8 cellular contexts compared by ENCODE assay signal in the genomic region with DNA sequence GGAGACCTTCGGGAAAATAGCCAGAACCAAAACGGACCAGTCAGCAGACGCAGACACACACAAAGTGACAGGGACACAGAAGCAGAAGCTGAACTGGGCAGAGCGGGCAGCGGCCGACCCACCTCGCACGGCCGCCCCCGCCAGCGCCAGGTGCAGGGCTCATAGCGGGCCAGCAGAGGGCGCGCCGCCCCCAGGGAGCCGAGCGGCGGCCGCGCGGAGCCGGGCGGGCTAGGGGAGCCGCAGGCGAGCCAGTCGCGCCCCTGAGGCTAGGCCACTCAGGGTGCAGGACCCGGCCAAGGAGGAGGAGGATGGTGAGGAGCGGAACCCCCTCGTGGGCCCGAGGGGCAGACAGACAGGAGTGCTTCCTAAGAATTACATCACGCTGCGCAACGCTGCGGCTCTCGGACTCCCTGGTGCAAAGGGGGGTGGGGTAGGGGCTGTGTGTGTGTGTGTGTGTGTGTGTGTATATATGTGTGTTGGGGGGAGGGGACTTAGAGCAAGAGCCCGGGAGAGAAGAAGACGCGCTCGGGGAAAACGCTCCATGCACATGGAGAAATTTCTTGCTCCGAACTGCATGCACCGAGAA. TPM values are rescaled to one million over a fixed set of nuclear protein-coding genes. Genes with fewer than 3 reads are reported as not detected.
DNase-seq lines count a peak whose midpoint lies in the region; ATAC-seq, FAIRE-seq and TF ChIP-seq lines count a peak whose summit lies in the region.

No MANE protein-coding gene starts in this region.

- 0 to 1% (median 1%) methylated on average over 43 of the region's 43 CpGs for WGBS in ovary, 3 donors

- H3K27me3 ChIP-seq in HUES6 (ENCODE audit: control insufficient read depth, insufficient read depth, low read length) = peaks cover 80% of the 10 kb centered on the region
- peaks cover 27% of the 10 kb centered on the region for H3K27me3 ChIP-seq in RWPE2 (ENCODE audit: insufficient read depth, poor library complexity, severe bottlenecking)
- no peaks in the 10 kb centered on the region for H3K27me3 ChIP-seq in ovary
- H3K27me3 ChIP-seq in upper lobe of right lung = peaks cover 51% of the 10 kb centered on the region

- H3K9me3 ChIP-seq in HUES6 (ENCODE audit: control insufficient read depth, insufficient read depth, low read depth, low read length) (no peaks in the 10 kb centered on the region), RWPE2 (ENCODE audit: severe bottlenecking) (no peaks in the 10 kb centered on the region), ovary (no peaks in the 10 kb centered on the region), upper lobe of right lung (no peaks in the 10 kb centered on the region)

- TF ChIP-seq CTCF in RWPE2 (IDR thresholded peaks at IDR 0.05; ENCODE audit: poor library complexity, severe bottlenecking) (peak; percentile 98), ovary (IDR thresholded peaks at IDR 0.05) (peak; percentile 54 to 81 (median 77)), upper lobe of right lung (IDR thresholded peaks at IDR 0.05) (peak; percentile 94)

- no peak for TF ChIP-seq POLR2A in ovary (IDR thresholded peaks at IDR 0.05)

- TF ChIP-seq EP300 in ovary (IDR thresholded peaks at IDR 0.05) = no peak

- intact Hi-C loops in Right ventricle myocardium superior (cut with DNase I) = loop anchor here (5.0 kb wide), 1 partner anchor 125 kb away; no protein-coding TSS in a partner anchor
- intact Hi-C loops in ovary (cut with DNase I) = loop anchor here in 2 of 4 donors (5.0 kb wide), 3 partner anchors 120 to 190 kb away; no protein-coding TSS in a partner anchor
- intact Hi-C loops in upper lobe of right lung (cut with DNase I) = loop anchor here (10.0 kb wide), 1 partner anchor 122 kb away; no protein-coding TSS in a partner anchor

- H3K4me1 ChIP-seq in HUES6 (ENCODE audit: control insufficient read depth, insufficient read depth, low read length) = peaks cover 10% of the 10 kb centered on the region; the same call in 1 of the 2 replicates
- H3K4me1 ChIP-seq in RWPE2 (ENCODE audit: insufficient read depth, poor library complexity, severe bottlenecking) = no peaks in the 10 kb centered on the region
- H3K4me1 ChIP-seq in ovary (ENCODE audit: insufficient read depth) = peaks cover 8% of the 10 kb centered on the region
- peaks cover 23% of the 10 kb centered on the region for H3K4me1 ChIP-seq in upper lobe of right lung

- H3K36me3 ChIP-seq in HUES6 (ENCODE audit: control insufficient read depth, insufficient read depth, low read length) = no peaks in the 10 kb centered on the region
- H3K36me3 ChIP-seq in RWPE2 (ENCODE audit: low read depth) = no peaks in the 10 kb centered on the region
- H3K36me3 ChIP-seq in ovary = no peaks in the 10 kb centered on the region
- no peaks in the 10 kb centered on the region for H3K36me3 ChIP-seq in upper lobe of right lung

- no peak for FAIRE-seq in GM19239 (lab: Jason Lieb, UNC)

- ATAC-seq in RWPE2 (ENCODE audit: low read depth) (peak; percentile 35), Right ventricle myocardium superior (ENCODE audit: poor library complexity) (peak; percentile 89), upper lobe of right lung (peak; percentile 89)

- peak overlapping the region; percentile 80 for H3K4me3 ChIP-seq in HUES6 (ENCODE audit: low read depth, low read length)
- peak overlapping the region; percentile 39 for H3K4me3 ChIP-seq in RWPE2 (ENCODE audit: severe bottlenecking)
- H3K4me3 ChIP-seq in ovary = peak overlapping the region; percentile 33
- H3K4me3 ChIP-seq in upper lobe of right lung = peak overlapping the region; percentile 58

- peak; percentile 54 for DNase-seq in Ammon's horn (ENCODE audit: low spot score)
- peak; percentile 82 for DNase-seq in GM19239 (ENCODE audit: insufficient read length, low spot score)
- no peak for DNase-seq in RWPE2 (ENCODE audit: low spot score)
- DNase-seq in activated naive CD4-positive, alpha-beta T cell treated with anti-CD3 and anti-CD28 coated beads, Interleukin-2, amount 50 U/mL, for 16 hours = peak; percentile 78
- DNase-seq in Right ventricle myocardium superior = peak; percentile 73
- DNase-seq in ovary = peak; percentile 22 to 76 (median 55)
- peak; percentile 83 for DNase-seq in upper lobe of right lung

- H3K27ac ChIP-seq in HUES6 (ENCODE audit: low read depth, low read length) (no peak overlapping the region), RWPE2 (ENCODE audit: poor library complexity, severe bottlenecking) (peak overlapping the region; percentile 83), ovary (no peak overlapping the region), upper lobe of right lung (no peak overlapping the region)

- peak overlapping the region; percentile 68 for H3K9ac ChIP-seq in HUES6 (ENCODE audit: low read length)

RNA-seq across cellular contexts. Expression of a gene that starts 0.9 kb away (rescaled TPM):
- total RNA-seq in Right ventricle myocardium superior (0.65 TPM), ovary (under 1 TPM in 4 of 7 donors, not detected in 3; 0.12 to 0.99 (median 0.27) TPM), upper lobe of right lung (2.3 TPM)
- polyA plus RNA-seq in ovary = under 1 TPM in 1 of 2 donors, not detected in 1; 0.05 TPM

Comparison
In these comparisons a context has a peak if more than half of its experiments do, and no peak if none do; other contexts are left out.
1. ATAC-seq: peak in every context shown above with its lines; median percentile 89 in Right ventricle myocardium superior; 89 in upper lobe of right lung; 35 in RWPE2.